ENCODE assay signal across 8 cellular contexts in the genomic region with DNA sequence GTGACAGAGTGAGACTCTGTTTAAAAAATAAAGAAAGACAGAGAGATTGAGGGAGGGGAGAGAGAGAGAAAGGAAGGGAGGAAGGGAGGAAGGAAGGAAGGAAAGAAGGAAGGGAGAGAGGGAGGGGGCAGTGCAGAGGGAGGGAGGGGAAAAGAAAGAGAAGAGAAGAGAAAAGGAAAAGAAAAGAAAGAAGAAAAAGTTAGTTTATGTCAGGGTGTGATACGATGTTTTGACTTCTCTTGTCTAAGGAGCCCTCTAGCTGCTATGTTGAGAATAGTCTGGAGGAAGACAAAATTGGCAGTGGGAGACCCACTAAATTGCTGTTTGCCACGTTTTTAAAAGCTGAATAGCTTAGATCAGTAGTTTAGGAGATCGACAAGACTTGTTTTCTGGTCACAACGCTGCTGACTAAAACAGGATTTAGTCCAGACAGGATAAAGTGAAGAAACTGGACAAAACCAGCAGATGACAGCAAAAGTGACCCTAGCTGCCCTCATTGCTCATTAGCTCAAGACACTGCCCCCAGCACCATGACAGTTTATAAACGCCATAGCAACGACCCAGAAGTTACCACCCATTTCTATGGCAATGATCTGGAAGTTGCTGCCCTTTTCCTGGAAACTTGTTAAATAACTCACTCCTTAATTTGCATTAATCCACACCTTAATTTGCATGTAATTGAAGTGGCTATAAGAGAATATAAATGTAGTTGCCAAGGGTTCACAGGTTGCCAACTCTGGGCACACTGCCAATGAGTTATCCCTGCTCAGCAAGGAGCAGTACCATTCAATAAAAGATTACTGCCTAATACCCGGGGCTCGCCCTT. TPM values are rescaled to one million over a fixed set of nuclear protein-coding genes. Genes with fewer than 3 reads are reported as not detected.
A peak's percentile ranks its signal among the peaks of the same experiment; 100 is the strongest.
DNase-seq lines count a peak whose midpoint lies in the region; ATAC-seq, FAIRE-seq and TF ChIP-seq lines count a peak whose summit lies in the region.

No MANE protein-coding gene starts in this region.

- peak overlapping the region; percentile 14; the same call in 1 of the 2 replicates for H3K9ac ChIP-seq in ES-I3 (ENCODE audit: low read depth, low read length)

- H3K4me3 ChIP-seq in choroid plexus epithelial cell (ENCODE audit: low read depth, low read length) (no peak overlapping the region), pancreas (no peak overlapping the region), coronary artery (no peak overlapping the region), uterus (no peak overlapping the region)

- intact Hi-C loops in pancreas (cut with DNase I) = no loop called here
- intact Hi-C loops in activated naive CD4-positive, alpha-beta T cell treated with anti-CD3 and anti-CD28 coated beads for 36 hours (cut with micrococcal nuclease) = loop anchor here (10.0 kb wide), 1 partner anchor 221 kb away; the partner anchor contains the start of gene PSG4
- intact Hi-C loops in uterus (cut with DNase I; ENCODE audit: low total_unique reads) = no loop called here

- no peaks in the 10 kb centered on the region for H3K36me3 ChIP-seq in ES-I3 (ENCODE audit: insufficient read depth, low read length)
- H3K36me3 ChIP-seq in pancreas = no peaks in the 10 kb centered on the region
- no peaks in the 10 kb centered on the region for H3K36me3 ChIP-seq in uterus

- H3K27ac ChIP-seq in pancreas = peak overlapping the region in 2 of 4 donors; percentile 6 to 65
- H3K27ac ChIP-seq in coronary artery = no peak overlapping the region
- H3K27ac ChIP-seq in uterus = no peak overlapping the region

- no peaks in the 10 kb centered on the region for H3K27me3 Mint-ChIP-seq in activated naive CD4-positive, alpha-beta T cell treated with anti-CD3 and anti-CD28 coated beads for 36 hours (ENCODE audit: low read depth)

- CTCF ChIA-PET in activated naive CD4-positive, alpha-beta T cell treated with anti-CD3 and anti-CD28 coated beads for 36 hours (lab: Charles Lee) = interaction anchor here (0.7 to 2.0 kb wide), 6 partner anchors 9 to 1177 kb away, joined by 3 to 8 read pairs (median 4); no protein-coding TSS in a partner anchor

- no peak overlapping the region for H3K27ac Mint-ChIP-seq in activated naive CD4-positive, alpha-beta T cell treated with anti-CD3 and anti-CD28 coated beads for 36 hours

- peak; percentile 67 to 80 (median 75) for ATAC-seq in pancreas

- H3K27me3 ChIP-seq in pancreas (no peaks in the 10 kb centered on the region), uterus (no peaks in the 10 kb centered on the region)

- no peaks in the 10 kb centered on the region for H3K36me3 Mint-ChIP-seq in activated naive CD4-positive, alpha-beta T cell treated with anti-CD3 and anti-CD28 coated beads for 36 hours (ENCODE audit: low read depth)

- H3K4me1 Mint-ChIP-seq in activated naive CD4-positive, alpha-beta T cell treated with anti-CD3 and anti-CD28 coated beads for 36 hours (ENCODE audit: low read depth) = peaks cover 8% of the 10 kb centered on the region

- DNase-seq in NCI-H146 (lab: John Stamatoyannopoulos, UW) (peak; percentile 76), choroid plexus epithelial cell (ENCODE audit: low read depth) (peak; percentile 46), pancreas (peak in 5 of 6 donors; percentile 34 to 68 (median 60)), coronary artery (ENCODE audit: low spot score) (no peak), uterus (no peak), RPMI8226 (no peak)
- DNase-seq in activated naive CD4-positive, alpha-beta T cell treated with anti-CD3 and anti-CD28 coated beads for 36 hours = no peak

- no peak overlapping the region for H3K4me3 Mint-ChIP-seq in activated naive CD4-positive, alpha-beta T cell treated with anti-CD3 and anti-CD28 coated beads for 36 hours

- no peak for FAIRE-seq in pancreas (lab: Jason Lieb, UNC)

- H3K4me1 ChIP-seq in ES-I3 (ENCODE audit: insufficient read depth, low read length) = peaks cover 12% of the 10 kb centered on the region; the same call in 1 of the 2 replicates
- peaks cover 16 to 20% (median 16%) of the 10 kb centered on the region in 3 donors for H3K4me1 ChIP-seq in pancreas
- H3K4me1 ChIP-seq in uterus = no peaks in the 10 kb centered on the region

- H3K9me3 Mint-ChIP-seq in activated naive CD4-positive, alpha-beta T cell treated with anti-CD3 and anti-CD28 coated beads for 36 hours = no peaks in the 10 kb centered on the region

- no peaks in the 10 kb centered on the region for H3K9me3 ChIP-seq in ES-I3 (ENCODE audit: control insufficient read depth, insufficient read depth, low read length)
- no peaks in the 10 kb centered on the region for H3K9me3 ChIP-seq in pancreas
- no peaks in the 10 kb centered on the region for H3K9me3 ChIP-seq in uterus

- WGBS in pancreas, 2 donors = 4 to 7% methylated on average over 8 of the region's 8 CpGs

- no peak for TF ChIP-seq POLR2A in uterus (IDR thresholded peaks at IDR 0.05)

- TF ChIP-seq CTCF in choroid plexus epithelial cell (conservative IDR thresholded peaks at IDR 0.05; ENCODE audit: low read depth, low read length) (peak; percentile 70), pancreas (IDR thresholded peaks at IDR 0.05) (peak in 1 of 4 donors; percentile 20), coronary artery (IDR thresholded peaks at IDR 0.05) (no peak), uterus (IDR thresholded peaks at IDR 0.05) (no peak)

RNA-seq across cellular contexts. Expression of gene TEX101, which starts 11.1 kb away (rescaled TPM):
- not detected for total RNA-seq in pancreas
- polyA plus RNA-seq in pancreas = not detected
- total RNA-seq in activated naive CD4-positive, alpha-beta T cell treated with anti-CD3 and anti-CD28 coated beads for 36 hours = not detected
- total RNA-seq in uterus = not detected

RNA-seq across cellular contexts. Expression of gene LYPD3, which starts 39.6 kb away (rescaled TPM):
- total RNA-seq in pancreas (under 1 TPM; 0.20 to 0.53 (median 0.31) TPM), uterus (1 to 10 TPM in 1 of 4 donors, under 1 TPM in 1, not detected in 2; 0.28 to 2.4 TPM)
- polyA plus RNA-seq in pancreas = 1 to 10 TPM in 1 of 2 donors, under 1 TPM in 1; 0.38 to 1.7 TPM
- 1 to 10 TPM; 1.5 to 1.6 TPM for total RNA-seq in activated naive CD4-positive, alpha-beta T cell treated with anti-CD3 and anti-CD28 coated beads for 36 hours

Comparison
In these comparisons a context has a peak if more than half of its experiments do, and no peak if none do; other contexts are left out.
1. DNase-seq: peak in NCI-H146 (single experiment), choroid plexus epithelial cell (single experiment) and pancreas (5 of 6); none in activated naive CD4-positive, alpha-beta T cell treated with anti-CD3 and anti-CD28 coated beads for 36 hours (single experiment), coronary artery (single experiment), uterus (0 of 2) and RPMI8226 (single experiment).